In genomic region chr5:58002318-58002717, GRCh38 we compare ENCODE assay signal across 21 cellular contexts.
DNase-seq lines count a peak whose midpoint lies in the region; FAIRE-seq and TF ChIP-seq lines count a peak whose summit lies in the region.
"Had no signal": no experiment of that assay in that cellular context is flagged by ENCODE, and none has a peak within 500 bp of the region (broad histone marks: within the 10 kb centered on the region; RNA-seq: fewer than 3 reads in every experiment).

No MANE protein-coding gene starts in this region.

- FAIRE-seq in H54 (lab: Jason Lieb, UNC) (peak; percentile 99), RCC 7860 (lab: Jason Lieb, UNC) (no peak)
- FAIRE-seq: endometrium, GM12891 had no signal

- H3K4me3 ChIP-seq in choroid plexus epithelial cell (ENCODE audit: low read depth, low read length): no peak overlapping the region
- H3K4me3 ChIP-seq: body of pancreas, coronary artery, ovary, sigmoid colon had no signal

- no peak for DNase-seq in H54 (ENCODE audit: insufficient read length, low spot score)
- peak; percentile 10 for DNase-seq in RCC 7860 (ENCODE audit: low spot score)
- DNase-seq in choroid plexus epithelial cell (ENCODE audit: low read depth): peak; percentile 61
- peak; percentile 16 to 82 for DNase-seq in lung microvascular endothelial cell (ENCODE audit: low read depth in 2 of 2)
- DNase-seq in ureter (ENCODE audit: low spot score): no peak
- no peak for DNase-seq in stimulated activated CD8-positive, alpha-beta memory T cell treated with anti-CD3 and anti-CD28 coated beads, Interleukin-4, amount 100 ng/mL, for 48 hours
- DNase-seq in activated CD4-positive, alpha-beta T cell treated with anti-CD3 and anti-CD28 coated beads for 4 hours: no peak
- DNase-seq in HuH-7 (ENCODE audit: low spot score): no peak
- DNase-seq: activated CD4-positive, alpha-beta T cell treated with anti-CD3 and anti-CD28 coated beads for 36 hours; body of pancreas; DMS 273 treated with DMSO at 0.1 percent for 48 hours; HFFc6; hippocampal formation; islet precursor cell; natural killer cell; NCI-H1930; ovary; sigmoid colon had no signal

- no peak for TF ChIP-seq POLR2A in H54 (IDR thresholded peaks at IDR 0.05; ENCODE audit: low read depth, low read length)

- no peak for TF ChIP-seq CTCF in choroid plexus epithelial cell (conservative IDR thresholded peaks at IDR 0.05; ENCODE audit: low read depth, low read length)

Comparison
In these comparisons a context has a peak if more than half of its experiments do, and no peak if none do; other contexts are left out.
1. DNase-seq: peak in RCC 7860 (single experiment), choroid plexus epithelial cell (single experiment) and lung microvascular endothelial cell (2 of 2); none in H54 (single experiment), ureter (single experiment), stimulated activated CD8-positive, alpha-beta memory T cell treated with anti-CD3 and anti-CD28 coated beads, Interleukin-4, amount 100 ng/mL, for 48 hours (single experiment), activated CD4-positive, alpha-beta T cell treated with anti-CD3 and anti-CD28 coated beads for 4 hours (0 of 2) and HuH-7 (single experiment).